In genomic region chr19:17751103-17751911, GRCh38 we compare ENCODE assay signal across 1 cellular context.
TF ChIP-seq lines count a peak whose summit lies in the region.

Gene FCHO1 (plus strand): TSS chr19:17751477. CDS start chr19:17755165, 3,688 bp downstream.

TF ChIP-seq in GM12878, 131 proteins besides CTCF, POLR2A, EP300 and RAD21 (continued from another document and continues in another):
- TF ChIP-seq ZNF592 (IDR thresholded peaks at IDR 0.05) (peak; percentile 60; the same call in 1 of the 2 replicates), RCOR1 (conservative IDR thresholded peaks at IDR 0.05; ENCODE audit: low read depth, low read length) (peak; percentile 31; the same call in 1 of the 2 replicates), ZBTB11 (CRISPR knock-in tag; IDR thresholded peaks at IDR 0.05) (no peak), ZNF207 (IDR thresholded peaks at IDR 0.05; ENCODE audit: borderline replicate concordance) (no peak), BCLAF1 (IDR thresholded peaks at IDR 0.05) (no peak), E2F4 (IDR thresholded peaks at IDR 0.05; ENCODE audit: low read depth, low read length) (no peak), FOXM1 (IDR thresholded peaks at IDR 0.05; ENCODE audit: low read depth, low read length) (peak; percentile 44; the same call in 1 of the 2 replicates), NRF1 (conservative IDR thresholded peaks at IDR 0.05; ENCODE audit: low read depth, low read length) (no peak), CEBPZ (IDR thresholded peaks at IDR 0.05; ENCODE audit: low read depth, low read length) (no peak), HDAC2 (IDR thresholded peaks at IDR 0.05) (0 out of 2 replicates have a peak, but pooled peaks have one; percentile 20), MTA2 (IDR thresholded peaks at IDR 0.05; ENCODE audit: low read depth) (peak; percentile 68; the same call in 1 of the 2 replicates), MYB (IDR thresholded peaks at IDR 0.05; ENCODE audit: borderline replicate concordance, low read depth, low read length) (peak; percentile 88), LARP7 (IDR thresholded peaks at IDR 0.05) (peak; percentile 54), E4F1 (IDR thresholded peaks at IDR 0.05; ENCODE audit: borderline replicate concordance, partially characterized antibody) (no peak), IRF4 (IDR thresholded peaks at IDR 0.05; ENCODE audit: low read depth, low read length) (no peak), EGR1 (IDR thresholded peaks at IDR 0.05; ENCODE audit: borderline replicate concordance in 1 of 2, low read depth in 2 of 2, low read length in 2 of 2) (peak in 1 of 2 experiments; percentile 94; a peak in 2 of 3 replicates), STAT3 (IDR thresholded peaks at IDR 0.05; ENCODE audit: low read depth, low read length) (no peak), ZZZ3 (IDR thresholded peaks at IDR 0.05; ENCODE audit: control insufficient read depth, insufficient read length, low read depth) (no peak), CHD4 (IDR thresholded peaks at IDR 0.05) (no peak), WRNIP1 (IDR thresholded peaks at IDR 0.05; ENCODE audit: borderline replicate concordance, low read depth, low read length) (no peak), MAX (IDR thresholded peaks at IDR 0.05; ENCODE audit: low read depth, low read length) (peak; percentile 81; the same call in 1 of the 2 replicates), E2F8 (IDR thresholded peaks at IDR 0.05; ENCODE audit: low read depth, partially characterized antibody) (peak; percentile 11), YBX1 (IDR thresholded peaks at IDR 0.05) (no peak), HDAC6 (IDR thresholded peaks at IDR 0.05; ENCODE audit: unreplicated experiment) (no peak), SUZ12 (IDR thresholded peaks at IDR 0.05; ENCODE audit: unreplicated experiment) (no peak), FOS (IDR thresholded peaks at IDR 0.05; ENCODE audit: borderline replicate concordance, extremely low read depth, insufficient read length) (no peak), CHD2 (IDR thresholded peaks at IDR 0.05; ENCODE audit: borderline replicate concordance, low read depth, low read length) (peak; percentile 54), PAX8 (IDR thresholded peaks at IDR 0.05) (no peak), MYC (IDR thresholded peaks at IDR 0.05; ENCODE audit: insufficient read depth, insufficient read length, insufficient replicate concordance, low read length, severe bottlenecking) (no peak)
